Comparison of ENCODE assay signal across 31 cellular contexts in the genomic region with DNA sequence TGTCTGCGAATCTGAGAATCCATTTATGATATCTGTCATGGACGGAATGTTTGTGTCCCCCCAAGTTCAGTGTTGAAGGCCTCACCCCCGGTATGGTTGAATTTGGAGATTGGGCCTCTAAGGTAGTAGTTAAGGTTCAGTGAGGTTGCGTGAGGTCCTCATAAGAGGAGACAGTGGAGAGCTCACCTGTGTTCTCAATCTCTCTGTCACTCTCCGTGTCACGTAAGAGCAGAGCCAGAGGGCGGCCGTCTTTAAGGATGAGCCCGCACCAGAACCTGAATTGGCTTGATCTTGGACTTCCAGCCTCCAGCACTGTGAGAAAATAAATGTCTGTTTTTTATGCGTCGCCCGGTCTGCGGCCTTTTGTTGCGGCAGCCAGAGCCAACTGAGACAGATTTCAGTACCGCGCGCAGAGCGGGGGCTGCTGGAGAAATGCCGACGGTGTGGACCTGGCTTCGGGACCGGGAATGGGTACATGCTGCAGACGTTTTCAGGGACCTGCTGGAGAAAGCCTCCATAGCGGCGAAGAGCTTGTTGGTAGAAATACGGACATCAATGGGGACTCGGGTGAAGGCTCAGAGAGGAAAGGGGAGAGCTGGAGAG.
"Had no signal": no experiment of that assay in that cellular context is flagged by ENCODE, and none has a peak within 500 bp of the region (broad histone marks: within the 10 kb centered on the region; RNA-seq: fewer than 3 reads in every experiment).

No MANE protein-coding gene starts in this region.

- H3K27ac ChIP-seq: adrenal gland, body of pancreas, brain microvascular endothelial cell, breast epithelium, cardiac muscle cell, VCaP had no signal

- ATAC-seq: activated CD8-positive, alpha-beta T cell treated with anti-CD3 and anti-CD28 coated beads for 36 hours; activated naive CD4-positive, alpha-beta T cell treated with anti-CD3 and anti-CD28 coated beads, Interleukin-2, amount 50 U/mL, for 72 hours; activated T-cell treated with anti-CD3 and anti-CD28 coated beads, Interleukin-2, amount 50 U/mL, for 4 hours; activated T-cell treated with anti-CD3 and anti-CD28 coated beads, Interleukin-2, amount 50 U/mL, for 72 hours; activated T-helper 17 cell treated with anti-CD3 and anti-CD28 coated beads, Interleukin-2, amount 50 U/mL, for 72 hours; body of pancreas had no signal

- H3K4me3 ChIP-seq: adrenal gland, body of pancreas, breast epithelium, cardiac muscle cell had no signal

- DNase-seq: activated B cell treated with CpG ODN at 0.5 μM for 24 hours; activated CD4-positive, alpha-beta T cell treated with anti-CD3 and anti-CD28 coated beads for 4 hours; activated CD4-positive, alpha-beta T cell treated with anti-CD3 and anti-CD28 coated beads, Interleukin-2, amount 10 ng/mL, durations not matched to agents 24 days and 14 days; activated CD4-positive, alpha-beta T cell treated with anti-CD3 and anti-CD28 coated beads, Interleukin-2, amount 50 U/mL, for 1 hour; activated CD4-positive, alpha-beta T cell treated with anti-CD3 and anti-CD28 coated beads, Interleukin-2, amount 50 U/mL, for 4 hours; activated CD4-positive, CD25-positive, alpha-beta regulatory T cell treated with anti-CD3 and anti-CD28 coated beads, Interleukin-2, amount 50 U/mL, for 72 hours; activated CD8-positive, alpha-beta T cell treated with anti-CD3 and anti-CD28 coated beads for 36 hours; activated gamma-delta T cell treated with Interleukin-2 at 50 U/mL for 16 hours; activated naive CD4-positive, alpha-beta T cell; activated naive CD4-positive, alpha-beta T cell treated with anti-CD3 and anti-CD28 coated beads for 36 hours; activated naive CD4-positive, alpha-beta T cell treated with anti-CD3 and anti-CD28 coated beads, Interleukin-2, amount 50 U/mL, for 16 hours; activated naive CD8-positive, alpha-beta T cell treated with anti-CD3 and anti-CD28 coated beads for 36 hours; activated T-cell treated with anti-CD3 and anti-CD28 coated beads for 4 hours; activated T-cell treated with anti-CD3 and anti-CD28 coated beads, Interleukin-2, amount 50 U/mL, for 1 hour; activated T-cell treated with anti-CD3 and anti-CD28 coated beads, Interleukin-2, amount 50 U/mL, for 4 hours; activated T-cell treated with anti-CD3 and anti-CD28 coated beads, Interleukin-2, amount 50 U/mL, for 72 hours; amniotic stem cell; body of pancreas; brain microvascular endothelial cell; caudate nucleus; cerebellar nuclear complex; SW 1271; T-helper 1 cell; T-helper 2 cell; T-helper 9 cell had no signal
